ENCODE assay signal across 6 cellular contexts in the genomic region with DNA sequence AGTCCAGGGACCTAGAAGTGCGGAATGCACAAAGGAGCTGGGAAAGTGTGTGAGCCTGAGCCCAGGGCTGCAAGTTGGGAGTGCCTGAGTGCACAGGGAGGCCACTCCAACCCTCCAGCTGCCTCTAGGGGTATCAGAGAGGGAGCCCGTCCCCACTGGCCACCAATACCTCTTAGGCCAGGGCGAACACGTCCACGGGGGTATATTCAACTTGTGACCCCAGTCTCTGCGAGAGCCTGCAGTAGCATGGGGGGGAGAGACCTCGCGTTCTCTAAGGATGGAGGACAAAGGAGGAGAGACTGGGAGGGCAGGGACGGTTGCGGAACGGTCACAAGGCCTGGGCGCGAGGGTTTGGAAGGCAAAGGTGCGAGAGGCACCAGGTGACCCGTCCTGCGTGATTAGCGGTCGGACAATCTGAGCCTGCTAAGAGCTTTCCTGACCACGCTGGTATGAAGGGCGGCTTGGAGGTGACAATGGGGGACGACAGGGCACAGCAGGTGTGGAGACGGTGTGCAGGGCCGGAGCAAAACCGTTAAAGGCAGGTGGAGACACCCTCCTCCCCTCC. TPM values are rescaled to one million over a fixed set of nuclear protein-coding genes. Genes with fewer than 3 reads are reported as not detected.
DNase-seq lines count a peak whose midpoint lies in the region; ATAC-seq and TF ChIP-seq lines count a peak whose summit lies in the region.

No MANE protein-coding gene starts in this region.

- peaks cover 5% of the 10 kb centered on the region for H3K36me3 Mint-ChIP-seq in progenitor cell of endocrine pancreas (ENCODE audit: insufficient read depth)

- WGBS in ectodermal cell, 2 experiments, result 5 to 7% methylated on average over 24 of the region's 24 CpGs

- no peak overlapping the region for H3K27ac ChIP-seq in ectodermal cell (ENCODE audit: insufficient read depth, low read depth, low read length, poor library complexity, severe bottlenecking)

- H3K27ac Mint-ChIP-seq in progenitor cell of endocrine pancreas, result peak overlapping the region; percentile 97

- no peak for ATAC-seq in GM21723 (IDR thresholded peaks at IDR 0.05; ENCODE audit: unreplicated experiment)

- peak overlapping the region; percentile 63 for H3K4me3 ChIP-seq in ectodermal cell (ENCODE audit: insufficient read depth, low read depth, low read length)

- peak; percentile 30 for TF ChIP-seq CTCF in progenitor cell of endocrine pancreas (IDR thresholded peaks at IDR 0.05; ENCODE audit: unreplicated experiment)

- H3K4me1 ChIP-seq in ectodermal cell (ENCODE audit: control insufficient read depth, insufficient read depth, low read length), result no peaks in the 10 kb centered on the region

- peak overlapping the region; percentile 93 for H3K4me3 Mint-ChIP-seq in progenitor cell of endocrine pancreas (ENCODE audit: low read depth)

- DNase-seq in NCI-H82 (lab: John Stamatoyannopoulos, UW) (peak; percentile 41), NCI-H82 treated with DMSO at 0.1 percent for 48 hours (lab: John Stamatoyannopoulos, UW; ENCODE audit: unreplicated experiment) (no peak), progenitor cell of endocrine pancreas (ENCODE audit: low spot score, unreplicated experiment) (peak; percentile 9), NCI-H1436 treated with DMSO at 0.1 percent for 48 hours (lab: John Stamatoyannopoulos, UW) (no peak)

- peaks cover 5% of the 10 kb centered on the region for H3K36me3 ChIP-seq in ectodermal cell (ENCODE audit: control insufficient read depth, insufficient read depth, low read length)

- no peaks in the 10 kb centered on the region for H3K27me3 ChIP-seq in ectodermal cell (ENCODE audit: control insufficient read depth, insufficient read depth, low read length, poor library complexity, severe bottlenecking)

- peaks cover 17% of the 10 kb centered on the region for H3K4me1 Mint-ChIP-seq in progenitor cell of endocrine pancreas (ENCODE audit: low read depth)

- no peaks in the 10 kb centered on the region for H3K9me3 ChIP-seq in ectodermal cell (ENCODE audit: control insufficient read depth, low read length)

- H3K27me3 Mint-ChIP-seq in progenitor cell of endocrine pancreas, result no peaks in the 10 kb centered on the region

- H3K9me3 Mint-ChIP-seq in progenitor cell of endocrine pancreas (ENCODE audit: low read depth), result no peaks in the 10 kb centered on the region

RNA-seq across cellular contexts. Expression of gene CD320, which starts 0.7 kb away (rescaled TPM):
- polyA plus RNA-seq in ectodermal cell (2013, experiment 1 of 4), result 47.5 TPM
- 38.6 TPM for polyA plus RNA-seq in ectodermal cell (2013, experiment 2 of 4)
- polyA plus RNA-seq in ectodermal cell (2013, experiment 3 of 4), result 37.3 TPM
- 38.3 TPM for polyA plus RNA-seq in ectodermal cell (2013, experiment 4 of 4)
- 59.7 and 63.1 TPM in 2 replicates for total RNA-seq in progenitor cell of endocrine pancreas

RNA-seq across cellular contexts. Expression of gene NDUFA7, which starts 13.7 kb away (rescaled TPM):
- polyA plus RNA-seq in ectodermal cell (2013, experiment 1 of 4), result 127 TPM
- 134 TPM for polyA plus RNA-seq in ectodermal cell (2013, experiment 2 of 4)
- polyA plus RNA-seq in ectodermal cell (2013, experiment 3 of 4), result 112 TPM
- polyA plus RNA-seq in ectodermal cell (2013, experiment 4 of 4), result 131 TPM
- 46.3 and 55.3 TPM in 2 replicates for total RNA-seq in progenitor cell of endocrine pancreas

RNA-seq across cellular contexts. Expression of gene RPS28, which starts 13.8 kb away (rescaled TPM):
- polyA plus RNA-seq in ectodermal cell (2013, experiment 1 of 4), result 1,396 TPM
- polyA plus RNA-seq in ectodermal cell (2013, experiment 2 of 4), result 1,388 TPM
- polyA plus RNA-seq in ectodermal cell (2013, experiment 3 of 4), result 1,341 TPM
- 1,493 TPM for polyA plus RNA-seq in ectodermal cell (2013, experiment 4 of 4)
- total RNA-seq in progenitor cell of endocrine pancreas, result 1,546 and 1,552 TPM in 2 replicates

RNA-seq across cellular contexts. Expression of gene KANK3, which starts 35.6 kb away (rescaled TPM):
- 1.2 TPM for polyA plus RNA-seq in ectodermal cell (2013, experiment 1 of 4)
- polyA plus RNA-seq in ectodermal cell (2013, experiment 2 of 4), result 0.59 TPM
- 0.43 TPM for polyA plus RNA-seq in ectodermal cell (2013, experiment 3 of 4)
- 0.93 TPM for polyA plus RNA-seq in ectodermal cell (2013, experiment 4 of 4)
- total RNA-seq in progenitor cell of endocrine pancreas, result 0.36 and 0.91 TPM in 2 replicates

RNA-seq across cellular contexts. Expression of gene ANGPTL4, which starts 56.5 kb away (rescaled TPM):
- 15.6 TPM for polyA plus RNA-seq in ectodermal cell (2013, experiment 1 of 4)
- 10.1 TPM for polyA plus RNA-seq in ectodermal cell (2013, experiment 2 of 4)
- polyA plus RNA-seq in ectodermal cell (2013, experiment 3 of 4), result 11.6 TPM
- polyA plus RNA-seq in ectodermal cell (2013, experiment 4 of 4), result 13.5 TPM
- 0.77 and 1.1 TPM in 2 replicates for total RNA-seq in progenitor cell of endocrine pancreas

Comparison
In these comparisons a context has a peak if more than half of its experiments do, and no peak if none do; other contexts are left out.
1. DNase-seq: peak in NCI-H82 (single experiment) and progenitor cell of endocrine pancreas (single experiment); none in NCI-H82 treated with DMSO at 0.1 percent for 48 hours (single experiment) and NCI-H1436 treated with DMSO at 0.1 percent for 48 hours (single experiment).